In genomic region chr12:67268335-67268895, GRCh38 we compare ENCODE assay signal across 8 cellular contexts. TPM values are rescaled to one million over a fixed set of nuclear protein-coding genes. Genes with fewer than 3 reads are reported as not detected.
DNase-seq lines count a peak whose midpoint lies in the region; ATAC-seq and TF ChIP-seq lines count a peak whose summit lies in the region.

No MANE protein-coding gene starts in this region.

- TF ChIP-seq CTCF in BJ (IDR thresholded peaks at IDR 0.05; ENCODE audit: insufficient read depth, low read depth, low read length) (no peak), lower lobe of right lung (IDR thresholded peaks at IDR 0.05) (no peak)

- POLR2A ChIA-PET in BJ (lab: Charles Lee), result interaction anchor here (1.2 kb wide), 1 partner anchor 166 kb away, joined by 3 read pairs; no protein-coding TSS in a partner anchor

- CTCF ChIA-PET in BJ (lab: Yijun Ruan, JAX), result interaction anchor here (0.8 to 2.0 kb wide), 3 partner anchors 10 to 772 kb away, joined by 3 to 5 read pairs (median 5); no protein-coding TSS in a partner anchor

- ATAC-seq in GM19035 (IDR thresholded peaks at IDR 0.05; ENCODE audit: unreplicated experiment) (peak; percentile 79), HG03354 (IDR thresholded peaks at IDR 0.05; ENCODE audit: poor library complexity, severe bottlenecking, unreplicated experiment) (peak; percentile 80), lower lobe of right lung (peak; percentile 92 to 93)

- H3K36me3 ChIP-seq in BJ (ENCODE audit: control insufficient read depth, insufficient read depth, low read length), result no peaks in the 10 kb centered on the region
- no peaks in the 10 kb centered on the region for H3K36me3 ChIP-seq in lower lobe of right lung

- peak overlapping the region; percentile 96 for H3K27ac ChIP-seq in lower lobe of right lung

- intact Hi-C loops in lower lobe of right lung (cut with DNase I), result no loop called here

- DNase-seq in BJ (ENCODE audit: low read depth) (peak; percentile 95), NCI-H774 (lab: John Stamatoyannopoulos, UW) (peak; percentile 98), ecto neural progenitor cell (ENCODE audit: low spot score) (peak; percentile 95), lower lobe of right lung (peak; percentile 86)
- DNase-seq in activated CD4-positive, alpha-beta T cell treated with anti-CD3 and anti-CD28 coated beads, Interleukin-2, amount 50 U/mL, for 48 hours, result peak; percentile 74 to 81
- peak; percentile 67 to 84 (median 70) for DNase-seq in stimulated activated CD4-positive, alpha-beta T cell treated with anti-CD3 and anti-CD28 coated beads, TNF-alpha, amount 100 ng/mL, for 24 hours (ENCODE audit: low read depth in 3 of 3)

- no peaks in the 10 kb centered on the region for H3K27me3 ChIP-seq in BJ (ENCODE audit: control insufficient read depth, insufficient read depth, low read length)
- H3K27me3 ChIP-seq in lower lobe of right lung (ENCODE audit: low read depth), result no peaks in the 10 kb centered on the region

- peaks cover 31% of the 10 kb centered on the region for H3K4me1 ChIP-seq in lower lobe of right lung

- H3K4me3 ChIP-seq in BJ (ENCODE audit: low read depth, low read length) (peak overlapping the region; percentile 96), lower lobe of right lung (peak overlapping the region; percentile 87)

- no peaks in the 10 kb centered on the region for H3K9me3 ChIP-seq in lower lobe of right lung

RNA-seq across cellular contexts. Expression of gene CAND1, which starts 0.7 kb away (rescaled TPM):
- 64.6 and 110 TPM in 2 replicates for polyA plus RNA-seq in BJ (2011; rRNA removed)
- 56.3 and 63.9 TPM in 2 replicates for polyA minus RNA-seq in BJ (2011; rRNA and poly(A)+ RNA removed)
- 104 TPM for total RNA-seq in lower lobe of right lung

Comparison
In these comparisons a context has a peak if more than half of its experiments do, and no peak if none do; other contexts are left out.
1. Peak in every context shown above with its lines: DNase-seq, ATAC-seq, H3K4me3 ChIP-seq and H3K27ac ChIP-seq.